Comparison of ENCODE assay signal across 14 cellular contexts in genomic region chr3:9746330-9746729, GRCh38. TPM values are rescaled to one million over a fixed set of nuclear protein-coding genes. Genes with fewer than 3 reads are reported as not detected.
DNase-seq lines count a peak whose midpoint lies in the region; ATAC-seq and TF ChIP-seq lines count a peak whose summit lies in the region.
"Had no signal": no experiment of that assay in that cellular context is flagged by ENCODE, and none has a peak within 500 bp of the region (broad histone marks: within the 10 kb centered on the region; RNA-seq: fewer than 3 reads in every experiment).

No MANE protein-coding gene starts in this region.

- no peak overlapping the region for H2BK5ac ChIP-seq in mesenchymal stem cell (ENCODE audit: low read depth, low read length, poor library complexity, severe bottlenecking)

- H2AK5ac ChIP-seq in mesenchymal stem cell (ENCODE audit: low read length, severe bottlenecking) = no peak overlapping the region

- H3K9me3 ChIP-seq in mesenchymal stem cell (ENCODE audit: control insufficient read depth, low read length) = no peaks in the 10 kb centered on the region
- H3K9me3 ChIP-seq: mucosa of descending colon had no signal

- peaks cover 68 to 76% of the 10 kb centered on the region in 2 experiments for H3K36me3 ChIP-seq in mesenchymal stem cell (ENCODE audit: control insufficient read depth in 1 of 2, insufficient read depth in 2 of 2, low read depth in 1 of 2, low read length in 2 of 2)

- no peak overlapping the region for H2AFZ ChIP-seq in mesenchymal stem cell (ENCODE audit: low read depth, low read length)

- H3K4me2 ChIP-seq in mesenchymal stem cell (ENCODE audit: low read length, poor library complexity, severe bottlenecking) = no peak overlapping the region

- no peak for TF ChIP-seq CTCF in HFF-Myc (IDR thresholded peaks at IDR 0.05; ENCODE audit: low read depth, low read length, missing control alignments)

- peak; percentile 27 for DNase-seq in AG20443 (ENCODE audit: low spot score)
- DNase-seq in HFF-Myc (ENCODE audit: extremely low read depth, low read depth) = peak; percentile 76
- peak; percentile 8 for DNase-seq in amniotic stem cell (lab: John Stamatoyannopoulos, UW)
- peak; percentile 72 for DNase-seq in mesenchymal stem cell
- no peak for DNase-seq in NCI-H2171 treated with DMSO at 0.1 percent for 48 hours (lab: John Stamatoyannopoulos, UW)
- no peak for DNase-seq in stimulated activated CD4-positive, alpha-beta T cell treated with anti-CD3 and anti-CD28 coated beads, Interleukin-4, amount 100 ng/mL, for 24 hours
- DNase-seq in RKO (ENCODE audit: low spot score) = no peak
- DNase-seq: activated naive CD8-positive, alpha-beta T cell treated with anti-CD3 and anti-CD28 coated beads, Interleukin-2, amount 10 ng/mL, durations not matched to agents 7 days and 5 days; endodermal cell; mucosa of descending colon; NCI-H1105; NCI-H69 had no signal

- H3K27ac ChIP-seq in mesenchymal stem cell (ENCODE audit: low read length, poor library complexity, severe bottlenecking) = peak overlapping the region; percentile 26
- H3K27ac ChIP-seq: SK-N-MC had no signal

- no peak overlapping the region for H3K23ac ChIP-seq in mesenchymal stem cell (ENCODE audit: low read length in 2 of 2)

- H3K27me3 ChIP-seq in mesenchymal stem cell (ENCODE audit: control insufficient read depth in 1 of 2, insufficient read depth in 1 of 2, low read length in 2 of 2) = no peaks in the 10 kb centered on the region

- H3K4me1 ChIP-seq in mesenchymal stem cell (ENCODE audit: control insufficient read depth, insufficient read depth, low read depth, low read length) = peaks cover 22% of the 10 kb centered on the region

- H2BK12ac ChIP-seq in mesenchymal stem cell (ENCODE audit: low read length in 2 of 2) = peak overlapping the region in 1 of 2 experiments; percentile 34

- no peak overlapping the region for H3K14ac ChIP-seq in mesenchymal stem cell (ENCODE audit: low read length in 2 of 2)

- H3K4ac ChIP-seq in mesenchymal stem cell (ENCODE audit: low read depth in 1 of 2, low read length in 2 of 2) = no peak overlapping the region

- H2BK15ac ChIP-seq in mesenchymal stem cell (ENCODE audit: low read depth, poor library complexity, severe bottlenecking) = no peak overlapping the region

- no peak overlapping the region for H4K91ac ChIP-seq in mesenchymal stem cell (ENCODE audit: low read length)

- peaks cover 36% of the 10 kb centered on the region for H3K79me1 ChIP-seq in mesenchymal stem cell (replicated peaks; ENCODE audit: low read length, poor library complexity, severe bottlenecking)

- no peak overlapping the region for H4K8ac ChIP-seq in mesenchymal stem cell (ENCODE audit: low read length)

- H3K4me3 ChIP-seq in HFF-Myc (replicated peaks; ENCODE audit: low read depth, low read length) = no peak overlapping the region
- no peak overlapping the region for H3K4me3 ChIP-seq in mesenchymal stem cell (ENCODE audit: insufficient read depth in 1 of 2, low read depth in 1 of 2, low read length in 2 of 2)
- H3K4me3 ChIP-seq: mucosa of descending colon, SK-N-MC had no signal

- H3K18ac ChIP-seq in mesenchymal stem cell (ENCODE audit: low read depth in 1 of 2, low read length in 2 of 2) = no peak overlapping the region

- H2BK120ac ChIP-seq in mesenchymal stem cell (ENCODE audit: low read depth, low read length) = no peak overlapping the region

- peak overlapping the region; percentile 32 for H3K9ac ChIP-seq in mesenchymal stem cell (ENCODE audit: low read length)

- WGBS in mesenchymal stem cell = 58% methylated on average over 3 of the region's 5 CpGs

- no peak for ATAC-seq in GM18873 (IDR thresholded peaks at IDR 0.05; ENCODE audit: low FRiP score, unreplicated experiment)
- ATAC-seq: mucosa of descending colon had no signal

RNA-seq across cellular contexts. Expression of gene OGG1, which starts 3.4 kb away (rescaled TPM):
- polyA plus RNA-seq in mesenchymal stem cell (2013, experiment 1 of 2) = 26.5 TPM
- 25.0 TPM for polyA plus RNA-seq in mesenchymal stem cell (2013, experiment 2 of 2)

RNA-seq across cellular contexts. Expression of gene BRPF1, which starts 14.8 kb away (rescaled TPM):
- 7.8 TPM for polyA plus RNA-seq in mesenchymal stem cell (2013, experiment 1 of 2)
- 7.6 TPM for polyA plus RNA-seq in mesenchymal stem cell (2013, experiment 2 of 2)

RNA-seq across cellular contexts. Expression of gene CAMK1, which starts 23.4 kb away (rescaled TPM):
- 10.6 TPM for polyA plus RNA-seq in mesenchymal stem cell (2013, experiment 1 of 2)
- polyA plus RNA-seq in mesenchymal stem cell (2013, experiment 2 of 2) = 11.1 TPM

RNA-seq across cellular contexts. Expression of gene CPNE9, which starts 42.7 kb away (rescaled TPM):
- polyA plus RNA-seq in mesenchymal stem cell (2013, experiment 1 of 2) = not detected
- 0.03 TPM for polyA plus RNA-seq in mesenchymal stem cell (2013, experiment 2 of 2)

RNA-seq across cellular contexts. Expression of gene TADA3, which starts 45.9 kb away (rescaled TPM):
- polyA plus RNA-seq in mesenchymal stem cell (2013, experiment 1 of 2) = 53.4 TPM
- polyA plus RNA-seq in mesenchymal stem cell (2013, experiment 2 of 2) = 54.2 TPM

Comparison
In these comparisons a context has a peak if more than half of its experiments do, and no peak if none do; other contexts are left out.
1. DNase-seq: peak in AG20443 (single experiment), HFF-Myc (single experiment), amniotic stem cell (single experiment) and mesenchymal stem cell (single experiment); none in NCI-H2171 treated with DMSO at 0.1 percent for 48 hours (single experiment), stimulated activated CD4-positive, alpha-beta T cell treated with anti-CD3 and anti-CD28 coated beads, Interleukin-4, amount 100 ng/mL, for 24 hours (single experiment) and RKO (single experiment).